ENCODE assay signal across 1 cellular context in genomic region chrX:71532078-71532752, GRCh38.
TF ChIP-seq lines count a peak whose summit lies in the region.

No MANE protein-coding gene starts in this region.

TF ChIP-seq in K562, 482 proteins besides CTCF, POLR2A, EP300 and RAD21 (continued from another document):
- TF ChIP-seq FUS (optimal IDR thresholded peaks at IDR 0.05; ENCODE audit: low read depth, low read length) (no peak), CHAMP1 (IDR thresholded peaks at IDR 0.05) (no peak), ZNF766 (CRISPR knock-in tag; conservative IDR thresholded peaks at IDR 0.05) (no peak), CBFA2T3 (IDR thresholded peaks at IDR 0.05) (peak; percentile 49), RBM34 (IDR thresholded peaks at IDR 0.05; ENCODE audit: borderline replicate concordance, insufficient read depth, low read length) (no peak), CREB3 (tag; conservative IDR thresholded peaks at IDR 0.05; ENCODE audit: low read depth) (no peak), TAF7 (tag; IDR thresholded peaks at IDR 0.05) (no peak), KHSRP (IDR thresholded peaks at IDR 0.05) (no peak), HDAC2 (IDR thresholded peaks at IDR 0.05) (no peak), KLF13 (tag; IDR thresholded peaks at IDR 0.05; ENCODE audit: borderline replicate concordance, low read depth) (no peak), MCM2 (IDR thresholded peaks at IDR 0.05; ENCODE audit: low read depth) (no peak), NCOA4 (IDR thresholded peaks at IDR 0.05; ENCODE audit: partially characterized antibody) (no peak), ZNF316 (IDR thresholded peaks at IDR 0.05) (no peak; the same call in 1 of the 2 replicates), NR3C1 (CRISPR knock-in tag; IDR thresholded peaks at IDR 0.05) (no peak), ZNF79 (CRISPR knock-in tag; IDR thresholded peaks at IDR 0.05; ENCODE audit: low read depth) (no peak), ZNF707 (CRISPR knock-in tag; conservative IDR thresholded peaks at IDR 0.05) (no peak), CSDE1 (IDR thresholded peaks at IDR 0.05) (no peak), EHMT2 (IDR thresholded peaks at IDR 0.05) (0 out of 2 replicates have a peak, but pooled peaks have one; percentile 62), POLR3G (IDR thresholded peaks at IDR 0.05; ENCODE audit: extremely low read depth, insufficient read length, insufficient replicate concordance) (no peak)
TF ChIP-seq in K562: peak in this region for 37.
